In genomic region chr2:58228272-58228671, GRCh38 we compare ENCODE assay signal across 27 cellular contexts.
"Had no signal": no experiment of that assay in that cellular context is flagged by ENCODE, and none has a peak within 500 bp of the region (broad histone marks: within the 10 kb centered on the region; RNA-seq: fewer than 3 reads in every experiment).

No MANE protein-coding gene starts in this region.

- H3K27ac Mint-ChIP-seq: activated CD4-positive, alpha-beta memory T cell treated with anti-CD3 and anti-CD28 coated beads, Interleukin-2, amount 10 ng/mL, durations not matched to agents 7 days and 5 days; activated CD4-positive, alpha-beta T cell treated with anti-CD3 and anti-CD28 coated beads for 36 hours; activated CD4-positive, alpha-beta T cell treated with anti-CD3 and anti-CD28 coated beads, Interleukin-2, amount 10 ng/mL, durations not matched to agents 24 days and 14 days; activated naive CD8-positive, alpha-beta T cell; activated T-cell treated with anti-CD3 and anti-CD28 coated beads, Interleukin-2, amount 50 U/mL, for 24 hours; activated T-cell treated with anti-CD3 and anti-CD28 coated beads, Interleukin-2, amount 50 U/mL, for 72 hours; dendritic cell treated with granulocyte-macrophage colony-stimulating factor and Interleukin-4, amounts not matched to agents 40 ng/mL and 50 ng/mL, for 4 days had no signal

- H3K27me3 Mint-ChIP-seq: activated CD4-positive, alpha-beta memory T cell treated with anti-CD3 and anti-CD28 coated beads, Interleukin-2, amount 10 ng/mL, durations not matched to agents 7 days and 5 days; activated CD4-positive, alpha-beta T cell treated with anti-CD3 and anti-CD28 coated beads for 36 hours; activated CD4-positive, alpha-beta T cell treated with anti-CD3 and anti-CD28 coated beads, Interleukin-2, amount 10 ng/mL, durations not matched to agents 24 days and 14 days; activated naive CD8-positive, alpha-beta T cell; activated T-cell treated with anti-CD3 and anti-CD28 coated beads, Interleukin-2, amount 50 U/mL, for 24 hours; central memory CD8-positive, alpha-beta T cell; dendritic cell treated with granulocyte-macrophage colony-stimulating factor and Interleukin-4, amounts not matched to agents 40 ng/mL and 50 ng/mL, for 4 days had no signal

- H3K9me3 Mint-ChIP-seq: activated CD4-positive, alpha-beta memory T cell treated with anti-CD3 and anti-CD28 coated beads, Interleukin-2, amount 10 ng/mL, durations not matched to agents 7 days and 5 days; activated CD4-positive, alpha-beta T cell treated with anti-CD3 and anti-CD28 coated beads, Interleukin-2, amount 10 ng/mL, durations not matched to agents 24 days and 14 days; activated T-cell treated with anti-CD3 and anti-CD28 coated beads, Interleukin-2, amount 50 U/mL, for 24 hours; activated T-cell treated with anti-CD3 and anti-CD28 coated beads, Interleukin-2, amount 50 U/mL, for 72 hours; central memory CD8-positive, alpha-beta T cell; dendritic cell treated with granulocyte-macrophage colony-stimulating factor and Interleukin-4, amounts not matched to agents 40 ng/mL and 50 ng/mL, for 4 days; endodermal cell had no signal

- H3K27me3 ChIP-seq: brain microvascular endothelial cell, dorsolateral prefrontal cortex had no signal

- H3K36me3 ChIP-seq: brain microvascular endothelial cell had no signal

- H3K4me3 ChIP-seq: coronary artery, dorsolateral prefrontal cortex had no signal

- H3K27ac ChIP-seq: brain microvascular endothelial cell, coronary artery had no signal

- DNase-seq: activated CD4-positive, alpha-beta memory T cell treated with anti-CD3 and anti-CD28 coated beads, Interleukin-2, amount 10 ng/mL, durations not matched to agents 7 days and 5 days; activated CD4-positive, alpha-beta T cell treated with anti-CD3 and anti-CD28 coated beads for 36 hours; activated CD4-positive, alpha-beta T cell treated with anti-CD3 and anti-CD28 coated beads, Interleukin-2, amount 10 ng/mL, durations not matched to agents 24 days and 14 days; activated CD4-positive, CD25-positive, alpha-beta regulatory T cell; activated CD4-positive, CD25-positive, alpha-beta regulatory T cell treated with anti-CD3 and anti-CD28 coated beads, Interleukin-2, amount 50 U/mL, for 72 hours; activated CD8-positive, alpha-beta memory T cell treated with anti-CD3 and anti-CD28 coated beads, Interleukin-2, amount 50 U/mL, for 48 hours; activated gamma-delta T cell; activated naive CD4-positive, alpha-beta T cell; activated naive CD4-positive, alpha-beta T cell treated with anti-CD3 and anti-CD28 coated beads, Interleukin-2, amount 50 U/mL, for 16 hours; activated T-cell treated with anti-CD3 and anti-CD28 coated beads for 4 hours; activated T-cell treated with anti-CD3 and anti-CD28 coated beads, Interleukin-2, amount 50 U/mL, for 24 hours; activated T-cell treated with anti-CD3 and anti-CD28 coated beads, Interleukin-2, amount 50 U/mL, for 72 hours; amniotic stem cell; anterior cingulate cortex; brain microvascular endothelial cell; dorsolateral prefrontal cortex; effector memory CD4-positive, alpha-beta T cell; endodermal cell; foreskin fibroblast; head of caudate nucleus; T-helper 1 cell; T-helper 2 cell had no signal

- H3K4me3 Mint-ChIP-seq: activated CD4-positive, alpha-beta memory T cell treated with anti-CD3 and anti-CD28 coated beads, Interleukin-2, amount 10 ng/mL, durations not matched to agents 7 days and 5 days; activated CD4-positive, alpha-beta T cell treated with anti-CD3 and anti-CD28 coated beads for 36 hours; activated CD4-positive, alpha-beta T cell treated with anti-CD3 and anti-CD28 coated beads, Interleukin-2, amount 10 ng/mL, durations not matched to agents 24 days and 14 days; activated naive CD8-positive, alpha-beta T cell; activated T-cell treated with anti-CD3 and anti-CD28 coated beads, Interleukin-2, amount 50 U/mL, for 24 hours; activated T-cell treated with anti-CD3 and anti-CD28 coated beads, Interleukin-2, amount 50 U/mL, for 72 hours; central memory CD8-positive, alpha-beta T cell; dendritic cell treated with granulocyte-macrophage colony-stimulating factor and Interleukin-4, amounts not matched to agents 40 ng/mL and 50 ng/mL, for 4 days; endodermal cell had no signal

- H3K4me1 Mint-ChIP-seq: activated CD4-positive, alpha-beta T cell treated with anti-CD3 and anti-CD28 coated beads for 36 hours; central memory CD8-positive, alpha-beta T cell had no signal

- ATAC-seq: activated CD4-positive, alpha-beta T cell treated with anti-CD3 and anti-CD28 coated beads for 36 hours; activated T-cell treated with anti-CD3 and anti-CD28 coated beads, Interleukin-2, amount 50 U/mL, for 72 hours; esophagus mucosa had no signal
